Comparison of ENCODE assay signal across 17 cellular contexts in the genomic region with DNA sequence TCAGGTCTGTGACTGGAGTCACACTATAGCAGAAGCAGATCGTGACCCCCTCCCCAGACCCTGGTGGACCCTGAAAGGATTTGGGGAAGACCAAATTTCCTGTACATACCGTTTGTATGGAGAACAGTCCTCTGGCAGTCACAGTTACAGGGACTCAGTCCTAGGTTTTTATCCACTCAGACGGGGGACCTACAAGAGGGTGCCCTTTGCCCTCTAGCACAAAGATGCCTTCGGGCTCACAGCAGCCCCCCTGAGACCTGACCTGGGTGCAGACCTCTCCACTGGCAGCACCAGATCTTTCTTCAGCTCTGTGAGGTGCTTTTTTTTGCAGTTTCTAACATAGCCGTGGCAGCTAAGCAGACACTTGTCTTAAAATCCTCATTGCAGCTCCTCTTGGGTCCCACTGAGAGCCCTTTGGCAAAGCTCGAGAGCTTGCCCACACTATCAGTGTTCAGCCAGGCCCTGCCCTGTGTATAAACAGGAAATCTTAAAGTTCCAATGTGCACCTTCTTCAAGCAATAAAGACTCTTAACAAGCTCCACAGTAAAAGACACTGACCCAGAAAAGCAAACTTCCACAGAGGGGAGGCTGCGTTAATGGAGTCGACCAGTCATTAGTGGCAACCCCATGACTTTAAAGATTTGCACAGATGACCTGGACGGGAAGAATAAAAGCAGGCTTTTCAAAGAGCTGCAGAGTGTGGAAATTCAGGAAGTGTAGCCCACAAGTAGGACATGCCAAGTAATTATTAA.
DNase-seq lines count a peak whose midpoint lies in the region; FAIRE-seq and TF ChIP-seq lines count a peak whose summit lies in the region.
"Had no signal": no experiment of that assay in that cellular context is flagged by ENCODE, and none has a peak within 500 bp of the region (broad histone marks: within the 10 kb centered on the region; RNA-seq: fewer than 3 reads in every experiment).

No MANE protein-coding gene starts in this region.

- H2BK12ac ChIP-seq in H1 (ENCODE audit: low read depth, low read length): 0 out of 2 replicates have a peak overlapping the region, but pooled peaks have one; percentile 39

- H3K27ac ChIP-seq in AG04450 (ENCODE audit: low read depth, low read length) (peak overlapping the region; percentile 21), H1 (ENCODE audit: low read depth, low read length) (no peak overlapping the region)
- H3K27ac ChIP-seq: testis had no signal

- H2BK15ac ChIP-seq in H1 (ENCODE audit: low read length): no peak overlapping the region

- no peak overlapping the region for H2AK5ac ChIP-seq in H1 (ENCODE audit: low read depth, low read length)

- H3K4me3 ChIP-seq in AG04450 (ENCODE audit: low read depth, low read length): no peak overlapping the region
- H3K4me3 ChIP-seq in LNCaP clone FGC (ENCODE audit: low read depth, low read length): no peak overlapping the region
- H3K4me3 ChIP-seq in H1 (ENCODE audit: extremely low read depth in 1 of 4, insufficient read depth in 2 of 4, low read depth in 3 of 4, low read length in 4 of 4): no peak overlapping the region
- H3K4me3 ChIP-seq: testis had no signal

- no peak overlapping the region for H3K56ac ChIP-seq in H1 (replicated peaks; ENCODE audit: insufficient read length, low read depth, low read length)

- DNase-seq in AG04450 (ENCODE audit: low read depth, low spot score) (no peak), LNCaP clone FGC (ENCODE audit: low read depth) (peak; percentile 68), H1 (ENCODE audit: low read depth in 1 of 2, low spot score in 2 of 2) (no peak), neural crest cell (ENCODE audit: low read depth, low spot score) (no peak), NCI-H2171 treated with DMSO at 0.1 percent for 48 hours (lab: John Stamatoyannopoulos, UW) (no peak), NOMO-1 treated with DMSO at 0.1 percent for 48 hours (lab: John Stamatoyannopoulos, UW; ENCODE audit: unreplicated experiment) (no peak)
- DNase-seq in central memory CD4-positive, alpha-beta T cell: no peak
- DNase-seq in stimulated activated naive CD4-positive, alpha-beta T cell (lab: John Stamatoyannopoulos, UW): no peak
- DNase-seq: activated CD8-positive, alpha-beta memory T cell treated with anti-CD3 and anti-CD28 coated beads for 24 hours; caudate nucleus; DND-41; erythroblast; head of caudate nucleus; left cardiac atrium; NCI-H524 treated with DMSO at 0.1 percent for 48 hours; testis had no signal

- H3K9me3 Mint-ChIP-seq in neural crest cell: no peaks in the 10 kb centered on the region
- H3K9me3 Mint-ChIP-seq: activated naive CD4-positive, alpha-beta T cell treated with anti-CD3 and anti-CD28 coated beads, Interleukin-2, amount 50 U/mL, for 72 hours had no signal

- no peak overlapping the region for H3K4me2 ChIP-seq in H1 (ENCODE audit: insufficient read depth in 1 of 2, low read depth in 2 of 2, low read length in 2 of 2)

- no peak for FAIRE-seq in H1 (lab: Jason Lieb, UNC)

- peak overlapping the region; percentile 7 for H3K27ac Mint-ChIP-seq in neural crest cell (ENCODE audit: unreplicated experiment)

- H3K23ac ChIP-seq in H1 (ENCODE audit: insufficient read length): no peak overlapping the region

- H3K9me3 ChIP-seq in AG04450 (ENCODE audit: control insufficient read depth, insufficient read depth, low read length) (no peaks in the 10 kb centered on the region), H1 (ENCODE audit: insufficient read depth in 2 of 2, low read depth in 1 of 2, low read length in 1 of 2) (no peaks in the 10 kb centered on the region)
- H3K9me3 ChIP-seq: testis had no signal

- no peak overlapping the region for H3K4me3 Mint-ChIP-seq in neural crest cell

- no peak overlapping the region for H3K18ac ChIP-seq in H1 (ENCODE audit: extremely low read depth, low read length)

- 0 out of 2 replicates have a peak overlapping the region, but pooled peaks have one; percentile 56 for H2BK20ac ChIP-seq in H1 (ENCODE audit: low read length)

- H3K27me3 ChIP-seq in AG04450 (ENCODE audit: control insufficient read depth, insufficient read depth, low read length) (no peaks in the 10 kb centered on the region), H1 (replicated peaks in 1 of 4; ENCODE audit: control insufficient read depth in 3 of 4, extremely low read depth in 1 of 4, insufficient read depth in 3 of 4, low read length in 3 of 4) (no peaks in the 10 kb centered on the region)
- H3K27me3 ChIP-seq: testis had no signal

- no peak overlapping the region for H4K5ac ChIP-seq in H1 (ENCODE audit: insufficient read length, low read depth, low read length)

- peaks cover 0 to 4% (median 2%) of the 10 kb centered on the region in 4 experiments; a peak in 4 of 7 replicates for H3K4me1 ChIP-seq in H1 (replicated peaks in 1 of 4; ENCODE audit: control insufficient read depth in 3 of 4, insufficient read depth in 4 of 4, low read length in 3 of 4)
- H3K4me1 ChIP-seq: testis had no signal

- H2BK120ac ChIP-seq in H1 (replicated peaks; ENCODE audit: low read depth, low read length): no peak overlapping the region

- TF ChIP-seq POLR2A in H1 (IDR thresholded peaks at IDR 0.05; ENCODE audit: control extremely low read depth in 1 of 2, low read depth in 2 of 2, low read length in 2 of 2): no peak

- no peaks in the 10 kb centered on the region for H3K36me3 Mint-ChIP-seq in neural crest cell (ENCODE audit: low read depth)
- H3K36me3 Mint-ChIP-seq: activated naive CD4-positive, alpha-beta T cell treated with anti-CD3 and anti-CD28 coated beads, Interleukin-2, amount 50 U/mL, for 72 hours had no signal

- H2AFZ ChIP-seq in H1 (ENCODE audit: low read length): no peak overlapping the region

- H3K4ac ChIP-seq in H1 (replicated peaks; ENCODE audit: insufficient read length, low read depth, low read length): no peak overlapping the region

- TF ChIP-seq CTCF in AG04450 (IDR thresholded peaks at IDR 0.05; ENCODE audit: low read depth, low read length): no peak
- TF ChIP-seq CTCF in LNCaP clone FGC (IDR thresholded peaks at IDR 0.05; ENCODE audit: control insufficient read depth, extremely low read depth, insufficient read depth): no peak
- TF ChIP-seq CTCF in H1 (IDR thresholded peaks at IDR 0.05; ENCODE audit: control extremely low read depth in 1 of 3, insufficient read depth in 1 of 3, low read depth in 1 of 3, low read length in 3 of 3): no peak
- TF ChIP-seq CTCF in neural crest cell (conservative IDR thresholded peaks at IDR 0.05): no peak

- CTCF ChIA-PET in AG04450 (lab: Charles Lee): interaction anchor here (1.7 kb wide), 1 partner anchor 30 kb away, joined by 4 read pairs; no protein-coding TSS in a partner anchor
- CTCF ChIA-PET in H1 (lab: Charles Lee; ENCODE audit: partially characterized antibody): interaction anchor here (1.9 kb wide), 1 partner anchor 40 kb away, joined by 6 read pairs; no protein-coding TSS in a partner anchor

- no peaks in the 10 kb centered on the region for H3K79me1 ChIP-seq in H1 (ENCODE audit: low read depth, low read length)

- 84% methylated on average over 9 of the region's 9 CpGs; no CpG with 5 or more reads in 1 of the 2 experiments for WGBS in H1 (ENCODE audit: extremely low coverage in 1 of 2, insufficient coverage in 1 of 2, insufficient read length in 1 of 2, insufficient replicate concordance in 2 of 2, low coverage in 1 of 2, low lambda C conversion rate in 2 of 2, missing lambda C conversion rate in 1 of 2), 2 experiments

- H4K20me1 ChIP-seq in H1 (replicated peaks in 1 of 2; ENCODE audit: control insufficient read depth in 1 of 2, insufficient read depth in 2 of 2, low read length in 2 of 2): no peaks in the 10 kb centered on the region

- H4K8ac ChIP-seq in H1 (ENCODE audit: extremely low read depth, insufficient read depth, low read length): no peak overlapping the region

- H3K9ac ChIP-seq in H1 (replicated peaks in 1 of 4; ENCODE audit: extremely low read depth in 1 of 4, low read depth in 3 of 4, low read length in 3 of 4): no peak overlapping the region

- no peak overlapping the region for H4K91ac ChIP-seq in H1 (replicated peaks; ENCODE audit: insufficient read length, low read length)

- no peak for TF ChIP-seq RAD21 in H1 (IDR thresholded peaks at IDR 0.05 in 1 of 2, conservative IDR thresholded peaks at IDR 0.05 in 1 of 2; ENCODE audit: low read depth in 2 of 2, low read length in 2 of 2)

- TF ChIP-seq EP300 in H1 (IDR thresholded peaks at IDR 0.05; ENCODE audit: borderline replicate concordance in 1 of 2, low read depth in 2 of 2, low read length in 2 of 2): no peak

- no peak overlapping the region for H2BK5ac ChIP-seq in H1 (ENCODE audit: low read depth, low read length)

- H3K23me2 ChIP-seq in H1 (ENCODE audit: low read depth, low read length): no peaks in the 10 kb centered on the region

- H3K27me3 Mint-ChIP-seq in neural crest cell (ENCODE audit: low read depth): no peaks in the 10 kb centered on the region

- POLR2A ChIA-PET in AG04450 (lab: Yijun Ruan, JAX) (interaction anchor here (0.5 to 0.6 kb wide), 2 partner anchors 72 to 105 kb away, joined by 3 to 4 read pairs; no protein-coding TSS in a partner anchor), H1 (lab: Charles Lee; ENCODE audit: partially characterized antibody) (interaction anchor here (1.1 kb wide), 1 partner anchor 71 kb away, joined by 3 read pairs; the partner anchor contains the start of gene LHFPL2)

- no peaks in the 10 kb centered on the region for H3K79me2 ChIP-seq in H1 (ENCODE audit: control insufficient read depth in 1 of 2, insufficient read depth in 2 of 2, low read length in 2 of 2)

- peaks cover 28% of the 10 kb centered on the region for H3K4me1 Mint-ChIP-seq in neural crest cell

- H3K14ac ChIP-seq in H1 (ENCODE audit: insufficient read length): no peak overlapping the region

- no peaks in the 10 kb centered on the region for H3K36me3 ChIP-seq in H1 (ENCODE audit: control insufficient read depth in 2 of 4, insufficient read depth in 4 of 4, low read length in 3 of 4)

TF ChIP-seq in H1, 55 proteins besides CTCF, POLR2A, EP300 and RAD21:
- TF ChIP-seq E2F6 (IDR thresholded peaks at IDR 0.05) (no peak), TEAD4 (IDR thresholded peaks at IDR 0.05; ENCODE audit: low read depth, low read length) (no peak), CHD1 (IDR thresholded peaks at IDR 0.05; ENCODE audit: low read depth, low read length) (no peak), TBP (IDR thresholded peaks at IDR 0.05; ENCODE audit: low read depth, low read length) (no peak), SIRT6 (IDR thresholded peaks at IDR 0.05; ENCODE audit: low read length) (no peak), FOSL1 (IDR thresholded peaks at IDR 0.05; ENCODE audit: insufficient read depth, low read depth, low read length) (no peak)
